In the genomic region with DNA sequence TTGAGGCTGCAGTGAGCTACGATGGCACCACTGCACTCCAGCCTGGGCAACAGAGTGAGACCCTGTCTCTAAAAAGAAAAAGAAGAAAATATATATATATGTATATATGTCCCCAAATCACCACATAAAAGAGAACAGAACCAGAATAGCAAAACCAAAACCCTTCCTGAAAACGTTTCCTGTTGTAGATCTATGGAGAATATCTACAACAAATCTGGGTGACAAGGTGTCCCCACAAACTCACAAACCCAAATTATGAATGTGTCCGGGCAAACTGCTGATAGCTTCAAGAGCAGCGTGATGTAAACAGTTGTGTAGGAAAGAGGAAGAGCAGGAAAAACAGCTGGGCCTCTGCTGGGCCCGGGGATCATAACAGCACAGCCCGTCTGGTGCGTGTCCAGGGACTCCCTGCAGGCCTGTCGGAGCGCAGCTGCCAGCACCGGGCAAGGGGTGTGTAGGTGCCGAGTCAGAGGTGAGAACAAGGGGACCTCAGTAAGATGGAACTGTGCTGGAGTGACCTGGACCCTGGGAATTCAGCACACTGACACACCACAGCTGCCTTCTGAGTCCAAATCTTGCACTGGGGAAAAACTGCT, we compare ENCODE assay signal across 12 cellular contexts.
"Had no signal": no experiment of that assay in that cellular context is flagged by ENCODE, and none has a peak within 500 bp of the region (broad histone marks: within the 10 kb centered on the region; RNA-seq: fewer than 3 reads in every experiment).

No MANE protein-coding gene starts in this region.

- H3K9me3 Mint-ChIP-seq: stimulated activated naive CD8-positive, alpha-beta T cell treated with anti-CD3 and anti-CD28 coated beads, Interleukin-15, amount 100 ng/mL, for 72 hours had no signal

- H3K27ac ChIP-seq: cardiac muscle cell, heart left ventricle, parathyroid adenoma, vagina had no signal

- H3K9ac ChIP-seq: parathyroid adenoma had no signal

- H3K9me3 ChIP-seq: heart left ventricle, vagina had no signal

- ATAC-seq: heart left ventricle; left ventricle myocardium superior; stimulated activated naive CD8-positive, alpha-beta T cell treated with anti-CD3 and anti-CD28 coated beads, Interleukin-15, amount 100 ng/mL, for 72 hours had no signal

- H3K36me3 ChIP-seq: cardiac muscle cell, heart left ventricle, vagina had no signal

- DNase-seq: activated CD4-positive, alpha-beta T cell treated with anti-CD3 and anti-CD28 coated beads, Interleukin-2, amount 50 U/mL, for 4 hours; activated CD4-positive, CD25-positive, alpha-beta regulatory T cell treated with anti-CD3 and anti-CD28 coated beads, Interleukin-2, amount 50 U/mL, for 72 hours; foreskin melanocyte; heart left ventricle; left ventricle myocardium superior; mesenchymal stem cell; retina; stimulated activated CD4-positive, alpha-beta T cell treated with anti-CD3 and anti-CD28 coated beads, Interleukin-4, amount 100 ng/mL, for 4 hours; stimulated activated naive CD8-positive, alpha-beta T cell treated with anti-CD3 and anti-CD28 coated beads, Interleukin-15, amount 100 ng/mL, for 72 hours had no signal

- H3K27ac Mint-ChIP-seq: stimulated activated naive CD8-positive, alpha-beta T cell treated with anti-CD3 and anti-CD28 coated beads, Interleukin-15, amount 100 ng/mL, for 72 hours had no signal

- H2AFZ ChIP-seq: parathyroid adenoma had no signal

- H3K4me3 ChIP-seq: cardiac muscle cell, heart left ventricle, vagina had no signal

- H3K27me3 ChIP-seq: vagina had no signal

- H3K4me1 ChIP-seq: parathyroid adenoma, vagina had no signal

- H3K79me2 ChIP-seq: parathyroid adenoma had no signal
